In genomic region chr12:122208073-122208820, GRCh38 we compare ENCODE assay signal across 16 cellular contexts. TPM values are rescaled to one million over a fixed set of nuclear protein-coding genes. Genes with fewer than 3 reads are reported as not detected.
"Had no signal": no experiment of that assay in that cellular context is flagged by ENCODE, and none has a peak within 500 bp of the region (broad histone marks: within the 10 kb centered on the region; RNA-seq: fewer than 3 reads in every experiment).

No MANE protein-coding gene starts in this region.

- H2AFZ ChIP-seq: parathyroid adenoma had no signal

- H3K27ac ChIP-seq: esophagus muscularis mucosa, parathyroid adenoma, skin epidermis, stomach, VCaP had no signal

- H3K4me3 ChIP-seq: dorsolateral prefrontal cortex, esophagus muscularis mucosa, skin epidermis, stomach had no signal

- H3K4me3 Mint-ChIP-seq: activated naive CD8-positive, alpha-beta T cell had no signal

- H3K9ac ChIP-seq: parathyroid adenoma had no signal

- H3K9me3 ChIP-seq: esophagus muscularis mucosa, stomach had no signal

- H3K27ac Mint-ChIP-seq: activated naive CD8-positive, alpha-beta T cell had no signal

- DNase-seq: activated CD4-positive, alpha-beta T cell treated with anti-CD3 and anti-CD28 coated beads for 4 hours; activated CD8-positive, alpha-beta memory T cell treated with anti-CD3 and anti-CD28 coated beads for 24 hours; activated effector memory CD4-positive, alpha-beta T cell treated with Interleukin-2 at 50 U/mL for 16 hours; anterior cingulate cortex; midbrain; retina; stomach; T1000 had no signal

- H3K4me1 ChIP-seq: parathyroid adenoma had no signal

RNA-seq across cellular contexts. Expression of gene B3GNT4, which starts 4.7 kb away (rescaled TPM):
- total RNA-seq: esophagus muscularis mucosa had no signal

RNA-seq across cellular contexts. Expression of gene LRRC43, which starts 25.3 kb away (rescaled TPM):
- polyA plus RNA-seq: stomach had no signal

RNA-seq across cellular contexts. Expression of gene IL31, which starts 34.2 kb away (rescaled TPM):
- total RNA-seq: dorsolateral prefrontal cortex, esophagus muscularis mucosa, fibroblast of villous mesenchyme, lower leg skin, stomach had no signal
- polyA plus RNA-seq: stomach had no signal
